12 cellular contexts compared by ENCODE assay signal in the genomic region with DNA sequence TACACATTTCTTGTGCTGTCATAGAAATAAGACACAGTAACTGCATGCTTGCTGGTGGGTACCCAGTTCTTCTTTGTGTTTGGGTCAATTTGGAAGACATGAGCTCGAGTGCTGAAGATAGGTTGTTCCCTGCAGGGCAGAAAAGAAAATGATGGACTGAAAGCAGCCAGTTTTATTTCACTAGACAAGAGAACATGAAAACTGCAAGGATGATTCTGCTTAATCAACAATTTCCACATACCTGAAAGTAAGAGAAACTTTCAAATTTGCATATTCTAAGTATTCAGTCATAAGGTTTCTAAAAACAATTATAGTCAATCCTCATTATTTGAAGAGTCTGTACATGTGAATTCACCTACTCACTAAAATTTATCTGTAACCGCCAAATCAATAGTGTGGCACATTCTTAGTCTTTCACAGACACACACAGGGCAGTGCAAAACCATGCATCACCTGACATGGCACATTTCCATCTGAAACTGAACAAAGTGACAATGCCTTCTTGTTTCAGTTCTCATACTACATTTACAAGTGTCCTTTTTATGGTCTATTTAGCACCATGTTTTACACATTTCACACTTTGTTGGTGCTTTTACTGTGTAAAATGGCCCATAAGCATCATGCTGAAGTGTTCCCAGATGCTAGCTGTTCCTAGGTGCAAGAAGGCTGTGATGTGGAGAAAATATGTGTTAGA. TPM values are rescaled to one million over a fixed set of nuclear protein-coding genes. Genes with fewer than 3 reads are reported as not detected.
A peak's percentile ranks its signal among the peaks of the same experiment; 100 is the strongest.
DNase-seq lines count a peak whose midpoint lies in the region; ATAC-seq lines count a peak whose summit lies in the region.
"Had no signal": no experiment of that assay in that cellular context is flagged by ENCODE, and none has a peak within 500 bp of the region (broad histone marks: within the 10 kb centered on the region; RNA-seq: fewer than 3 reads in every experiment).

No MANE protein-coding gene starts in this region.

- DNase-seq in inferior parietal cortex (ENCODE audit: extremely low spot score) (peak; percentile 43), DMS79 treated with DMSO at 0.1 percent for 48 hours (lab: John Stamatoyannopoulos, UW) (no peak), NCI-H69 (lab: John Stamatoyannopoulos, UW) (no peak), H4 (ENCODE audit: low spot score) (no peak)
- DNase-seq: dorsolateral prefrontal cortex, HFFc6, Karpas-422, NCI-H2029 treated with DMSO at 0.1 percent for 48 hours, T-helper 17 cell had no signal

- ATAC-seq in GM18868 (IDR thresholded peaks at IDR 0.05; ENCODE audit: unreplicated experiment), result peak; percentile 96
- ATAC-seq in GM21515 (IDR thresholded peaks at IDR 0.05; ENCODE audit: unreplicated experiment), result peak; percentile 66
- peak; percentile 82 for ATAC-seq in HG03095 (IDR thresholded peaks at IDR 0.05; ENCODE audit: unreplicated experiment)
- ATAC-seq: T-helper 17 cell had no signal

RNA-seq across cellular contexts. Expression of gene HOMER1, which starts 56.9 kb away (rescaled TPM):
- total RNA-seq in H4 (2014; rRNA removed; shearing (Covaris generic)), result 12.8 and 15.5 TPM in 2 replicates
